In genomic region chr4:24774452-24774851, GRCh38 we compare ENCODE assay signal across 27 cellular contexts. TPM values are rescaled to one million over a fixed set of nuclear protein-coding genes. Genes with fewer than 3 reads are reported as not detected.
DNase-seq lines count a peak whose midpoint lies in the region; ATAC-seq and TF ChIP-seq lines count a peak whose summit lies in the region.
"Had no signal": no experiment of that assay in that cellular context is flagged by ENCODE, and none has a peak within 500 bp of the region (broad histone marks: within the 10 kb centered on the region; RNA-seq: fewer than 3 reads in every experiment).

No MANE protein-coding gene starts in this region.

- H3K27me3 ChIP-seq in lung (ENCODE audit: control insufficient read depth, insufficient read depth) = no peaks in the 10 kb centered on the region
- H3K27me3 ChIP-seq in right lobe of liver = no peaks in the 10 kb centered on the region
- H3K27me3 ChIP-seq: transverse colon had no signal

- H3K4me3 ChIP-seq in AG10803 (ENCODE audit: low read length) = no peak overlapping the region
- H3K4me3 ChIP-seq in lung = no peak overlapping the region
- H3K4me3 ChIP-seq in right lobe of liver = no peak overlapping the region
- H3K4me3 ChIP-seq: transverse colon had no signal

- ATAC-seq in lung (ENCODE audit: insufficient read depth, low FRiP score) (peak; percentile 57), right lobe of liver (no peak), GM19467 (IDR thresholded peaks at IDR 0.05; ENCODE audit: unreplicated experiment) (no peak)
- ATAC-seq: activated naive CD4-positive, alpha-beta T cell treated with anti-CD3 and anti-CD28 coated beads, Interleukin-2, amount 50 U/mL, for 72 hours; naive thymus-derived CD8-positive, alpha-beta T cell; sciatic nerve; stimulated activated effector memory CD8-positive, alpha-beta T cell treated with anti-CD3 and anti-CD28 coated beads, Interleukin-12 subunit alpha, Interleukin-12 subunit beta, amount 100 ng/mL, for 72 hours had no signal

- CTCF ChIA-PET in RWPE1 (lab: Yijun Ruan, JAX) = interaction anchor here (0.6 to 0.7 kb wide), 2 partner anchors 49 to 191 kb away, joined by 3 read pairs; no protein-coding TSS in a partner anchor

- POLR2A ChIA-PET in RWPE1 (lab: Yijun Ruan, JAX; ENCODE audit: low non-redundant PET) = no interaction called here

- peak; percentile 27 for DNase-seq in AG10803 (ENCODE audit: low read depth)
- peak; percentile 12 for DNase-seq in RWPE1 (ENCODE audit: low spot score)
- DNase-seq in fibroblast of gingiva (ENCODE audit: low read depth) = peak; percentile 3
- no peak for DNase-seq in lung (ENCODE audit: low spot score)
- DNase-seq in NCI-H2107 treated with DMSO at 0.1 percent for 48 hours (lab: John Stamatoyannopoulos, UW; ENCODE audit: unreplicated experiment) = no peak
- no peak for DNase-seq in right lobe of liver
- DNase-seq in GM19240 (ENCODE audit: insufficient read length, low spot score) = no peak
- DNase-seq: activated B cell treated with CpG ODN at 0.5 μM for 24 hours; activated CD4-positive, alpha-beta T cell treated with anti-CD3 and anti-CD28 coated beads, Interleukin-2, amount 10 ng/mL, durations not matched to agents 7 days and 5 days; central memory CD4-positive, alpha-beta T cell; dermis blood vessel endothelial cell; DMS79; GF-D8; naive thymus-derived CD8-positive, alpha-beta T cell; NCI-H146; NCI-H446 treated with DMSO at 0.1 percent for 48 hours; NCI-H82; stimulated activated CD4-positive, alpha-beta T cell treated with anti-CD3 and anti-CD28 coated beads, Interleukin-4, amount 100 ng/mL, for 4 hours; transverse colon had no signal

- intact Hi-C loops in right lobe of liver (cut with DNase I) = no loop called here

- no peaks in the 10 kb centered on the region for H3K36me3 ChIP-seq in lung (ENCODE audit: control insufficient read depth in 2 of 2, insufficient read depth in 2 of 2, low read length in 2 of 2)
- H3K36me3 ChIP-seq in right lobe of liver = no peaks in the 10 kb centered on the region
- H3K36me3 ChIP-seq: transverse colon had no signal

- H3K4me1 ChIP-seq in lung (ENCODE audit: control insufficient read depth in 2 of 2, insufficient read depth in 2 of 2, low read length in 2 of 2) (peaks cover 0 to 2% of the 10 kb centered on the region in 2 donors), right lobe of liver (no peaks in the 10 kb centered on the region)

- no peak overlapping the region for H3K27ac ChIP-seq in RWPE1
- H3K27ac ChIP-seq in lung (ENCODE audit: low read depth in 1 of 2, low read length in 1 of 2) = no peak overlapping the region
- H3K27ac ChIP-seq in right lobe of liver = no peak overlapping the region
- H3K27ac ChIP-seq: transverse colon had no signal

- H3K9me3 ChIP-seq in lung (ENCODE audit: control insufficient read depth in 2 of 2, insufficient read depth in 1 of 2, low read length in 1 of 2) (no peaks in the 10 kb centered on the region), right lobe of liver (no peaks in the 10 kb centered on the region)
- H3K9me3 ChIP-seq: transverse colon had no signal

- TF ChIP-seq POLR2A in right lobe of liver (IDR thresholded peaks at IDR 0.05) = no peak

- 27 to 38% methylated on average over 2 of the region's 2 CpGs for WGBS in lung, 2 donors
- WGBS in right lobe of liver (ENCODE audit: insufficient coverage, low coverage, low lambda C conversion rate, missing lambda C conversion rate) = 14% methylated on average over 2 of the region's 2 CpGs

- TF ChIP-seq CTCF in AG10803 (conservative IDR thresholded peaks at IDR 0.05; ENCODE audit: low read length) (no peak), RWPE1 (conservative IDR thresholded peaks at IDR 0.05; ENCODE audit: low read depth) (no peak), lung (IDR thresholded peaks at IDR 0.05; ENCODE audit: control extremely low read depth, extremely low read depth) (no peak), right lobe of liver (IDR thresholded peaks at IDR 0.05) (no peak)

RNA-seq across cellular contexts. Expression of gene SOD3, which starts 20.9 kb away (rescaled TPM):
- total RNA-seq in lung (100 to 1,000 TPM in 1 of 2 donors, 10 to 100 TPM in 1; 48.9 to 101 TPM), right lobe of liver (1 to 10 TPM; 1.5 to 7.9 (median 3.6) TPM)
- 10 to 100 TPM; 35.7 to 58.8 TPM for polyA plus RNA-seq in lung
- total RNA-seq: activated B cell treated with CpG ODN at 0.5 μM for 24 hours; activated CD4-positive, alpha-beta T cell treated with anti-CD3 and anti-CD28 coated beads, Interleukin-2, amount 10 ng/mL, durations not matched to agents 7 days and 5 days; activated CD8-positive, alpha-beta memory T cell treated with anti-CD3 and anti-CD28 coated beads for 36 hours; activated naive CD4-positive, alpha-beta T cell treated with anti-CD3 and anti-CD28 coated beads, Interleukin-2, amount 50 U/mL, for 72 hours; dermis blood vessel endothelial cell; mononuclear cell; naive thymus-derived CD8-positive, alpha-beta T cell; T-helper 1 cell treated with Interleukin-12 subunit alpha and Interleukin-12 subunit beta and Interleukin-4 antibody, amounts not matched to agents 30 ng/mL and 1 ng/mL, for 36 hours had no signal
- polyA plus RNA-seq: CD14-positive monocyte; naive thymus-derived CD8-positive, alpha-beta T cell had no signal

Comparison
In these comparisons a context has a peak if more than half of its experiments do, and no peak if none do; other contexts are left out.
1. DNase-seq: peak in AG10803 (single experiment), RWPE1 (single experiment) and fibroblast of gingiva (single experiment); none in lung (single experiment), NCI-H2107 treated with DMSO at 0.1 percent for 48 hours (single experiment), right lobe of liver (0 of 3) and GM19240 (single experiment).
2. RNA of gene SOD3, which starts 20.9 kb away (total RNA-seq): 48.9 to 101 TPM in lung; 1.5 to 7.9 TPM in right lobe of liver; every median in the first group is over 4 times any median in the second.